17 cellular contexts compared by ENCODE assay signal in the genomic region with DNA sequence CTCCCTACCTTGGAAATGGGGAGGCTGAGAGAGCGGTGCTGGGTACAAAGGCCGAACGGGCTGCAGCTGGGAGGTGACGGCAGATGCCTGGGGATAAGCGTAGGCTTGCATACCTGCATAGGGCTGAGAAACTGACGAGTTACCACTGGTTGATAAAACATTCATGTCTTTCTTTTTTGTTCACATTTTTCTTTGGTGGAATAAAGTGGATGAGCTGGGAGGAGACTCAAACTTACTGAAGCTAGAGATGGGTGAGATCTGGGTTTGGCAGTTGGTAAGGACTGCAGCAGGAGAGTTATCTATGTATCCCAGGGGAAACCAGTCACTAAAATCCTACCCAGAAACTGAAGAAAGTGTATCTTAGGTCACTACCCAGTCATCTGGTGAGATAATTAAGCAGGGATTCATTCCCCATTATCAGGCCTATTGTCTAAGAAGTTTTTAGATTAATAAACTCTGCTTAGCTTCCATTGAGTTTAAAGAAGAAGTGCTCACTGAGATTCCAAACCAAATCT. TPM values are rescaled to one million over a fixed set of nuclear protein-coding genes. Genes with fewer than 3 reads are reported as not detected.
DNase-seq lines count a peak whose midpoint lies in the region; FAIRE-seq and TF ChIP-seq lines count a peak whose summit lies in the region.
"Had no signal": no experiment of that assay in that cellular context is flagged by ENCODE, and none has a peak within 500 bp of the region (broad histone marks: within the 10 kb centered on the region; RNA-seq: fewer than 3 reads in every experiment).

No MANE protein-coding gene starts in this region.

- H3K9me2 ChIP-seq in PC-9 (ENCODE audit: insufficient read depth): no peaks in the 10 kb centered on the region

- H3K36me3 Mint-ChIP-seq in progenitor cell of endocrine pancreas (ENCODE audit: insufficient read depth): peaks cover 19% of the 10 kb centered on the region

- intact Hi-C loops in PC-9 (cut with micrococcal nuclease; ENCODE audit: unreplicated experiment): no loop called here
- intact Hi-C loops in vagina (cut with DNase I): no loop called here

- H3K4me1 ChIP-seq in BLaER1 treated with 17β-estradiol and CSF1 and Interleukin-3, amounts not matched to agents 10 nM and 100 nM: peaks cover 0 to 75% (median 22%) of the 10 kb centered on the region in 10 experiments; a peak in 15 of 20 replicates
- peaks cover 16% of the 10 kb centered on the region for H3K4me1 ChIP-seq in PC-9 (replicated peaks; ENCODE audit: insufficient read depth)
- peaks cover 38 to 39% of the 10 kb centered on the region in 2 experiments for H3K4me1 ChIP-seq in neutrophil (ENCODE audit: control insufficient read depth in 1 of 2, insufficient read depth in 1 of 2, low read depth in 1 of 2, low read length in 1 of 2)
- H3K4me1 ChIP-seq in vagina: peaks cover 10% of the 10 kb centered on the region
- H3K4me1 ChIP-seq: BLaER1 had no signal

- FAIRE-seq in urothelium cell line (lab: Jason Lieb, UNC): no peak
- FAIRE-seq: A204.1, G401.6 had no signal

- H3K4me2 ChIP-seq in BLaER1 treated with 17β-estradiol and CSF1 and Interleukin-3, amounts not matched to agents 10 nM and 100 nM: peak overlapping the region in 4 of 11 experiments; percentile 82 to 98 (median 95); a peak in 7 of 22 replicates
- H3K4me2 ChIP-seq in PC-9: no peak overlapping the region
- H3K4me2 ChIP-seq: BLaER1 had no signal

- no peaks in the 10 kb centered on the region; a peak in 2 of 22 replicates for H4K20me1 ChIP-seq in BLaER1 treated with 17β-estradiol and CSF1 and Interleukin-3, amounts not matched to agents 10 nM and 100 nM
- H4K20me1 ChIP-seq in PC-9 (ENCODE audit: insufficient read depth): no peaks in the 10 kb centered on the region
- H4K20me1 ChIP-seq: BLaER1 had no signal

- POLR2A ChIA-PET in PC-9 (lab: Charles Lee; ENCODE audit: unreplicated experiment): no interaction called here

- no peaks in the 10 kb centered on the region for H3K27me3 ChIP-seq in BLaER1 treated with 17β-estradiol and CSF1 and Interleukin-3, amounts not matched to agents 10 nM and 100 nM
- H3K27me3 ChIP-seq in PC-9 (ENCODE audit: insufficient read depth, low read depth) (no peaks in the 10 kb centered on the region), neutrophil (no peaks in the 10 kb centered on the region), vagina (no peaks in the 10 kb centered on the region)
- H3K27me3 ChIP-seq: BLaER1 had no signal

- DNase-seq in PC-9 (no peak), epithelial cell of prostate (ENCODE audit: low read depth, low spot score) (no peak), urothelium cell line (ENCODE audit: low spot score) (no peak), vagina (ENCODE audit: extremely low spot score in 2 of 2) (no peak), progenitor cell of endocrine pancreas (ENCODE audit: low spot score, unreplicated experiment) (no peak)
- DNase-seq: DND-41, HCEC 1CT, NCI-H187 treated with DMSO at 0.1 percent for 48 hours, NCI-H446 treated with DMSO at 0.1 percent for 48 hours, NCI-H748 treated with DMSO at 0.1 percent for 48 hours, OCI-M1 had no signal

- H2AFZ ChIP-seq in PC-9: no peak overlapping the region

- no peaks in the 10 kb centered on the region for H3K9me3 Mint-ChIP-seq in progenitor cell of endocrine pancreas (ENCODE audit: low read depth)

- H3K4me3 Mint-ChIP-seq in progenitor cell of endocrine pancreas (ENCODE audit: low read depth): no peak overlapping the region

- H3K79me2 ChIP-seq in PC-9 (ENCODE audit: low read depth): no peaks in the 10 kb centered on the region

- H3F3A ChIP-seq in PC-9 (ENCODE audit: insufficient read depth, low read depth): peaks cover 14% of the 10 kb centered on the region

- peak overlapping the region in 5 of 11 experiments; percentile 1 to 90 (median 79); a peak in 5 of 22 replicates for H3K9ac ChIP-seq in BLaER1 treated with 17β-estradiol and CSF1 and Interleukin-3, amounts not matched to agents 10 nM and 100 nM
- H3K9ac ChIP-seq: BLaER1 had no signal

- H3K27ac Mint-ChIP-seq in progenitor cell of endocrine pancreas: no peak overlapping the region

- H3K27me3 Mint-ChIP-seq in progenitor cell of endocrine pancreas: no peaks in the 10 kb centered on the region

- no peak for TF ChIP-seq POLR2A in vagina (IDR thresholded peaks at IDR 0.05)

- CTCF ChIA-PET in PC-9 (lab: Charles Lee): interaction anchor here (0.5 kb wide), 1 partner anchor 35 kb away, joined by 3 read pairs; the partner anchor contains the start of gene SLC31A2

- peaks cover 80 to 95% (median 93%) of the 10 kb centered on the region in 11 experiments for H3K36me3 ChIP-seq in BLaER1 treated with 17β-estradiol and CSF1 and Interleukin-3, amounts not matched to agents 10 nM and 100 nM
- H3K36me3 ChIP-seq in PC-9 (ENCODE audit: low read depth) (peaks cover 45% of the 10 kb centered on the region), neutrophil (peaks cover 51% of the 10 kb centered on the region), vagina (peaks cover under 1 to 73% of the 10 kb centered on the region in 2 donors)

- H3K4me1 Mint-ChIP-seq in progenitor cell of endocrine pancreas (ENCODE audit: low read depth): no peaks in the 10 kb centered on the region

- peak overlapping the region in 3 of 10 experiments; percentile 56 to 70 (median 63); a peak in 6 of 20 replicates for H3K4me3 ChIP-seq in BLaER1 treated with 17β-estradiol and CSF1 and Interleukin-3, amounts not matched to agents 10 nM and 100 nM
- no peak overlapping the region for H3K4me3 ChIP-seq in PC-9
- H3K4me3 ChIP-seq in neutrophil (ENCODE audit: low read depth in 1 of 2, low read length in 1 of 2): no peak overlapping the region
- H3K4me3 ChIP-seq in vagina: no peak overlapping the region
- H3K4me3 ChIP-seq: BLaER1 had no signal

- TF ChIP-seq CTCF in PC-9 (conservative IDR thresholded peaks at IDR 0.05): no peak
- no peak for TF ChIP-seq CTCF in neutrophil (IDR thresholded peaks at IDR 0.05)
- no peak for TF ChIP-seq CTCF in vagina (IDR thresholded peaks at IDR 0.05)
- TF ChIP-seq CTCF in progenitor cell of endocrine pancreas (IDR thresholded peaks at IDR 0.05; ENCODE audit: unreplicated experiment): no peak

- H3K9me3 ChIP-seq in BLaER1 treated with 17β-estradiol and CSF1 and Interleukin-3, amounts not matched to agents 10 nM and 100 nM (replicated peaks in 1 of 11): no peaks in the 10 kb centered on the region
- no peaks in the 10 kb centered on the region for H3K9me3 ChIP-seq in PC-9 (ENCODE audit: insufficient read depth, low read depth)
- no peaks in the 10 kb centered on the region for H3K9me3 ChIP-seq in neutrophil
- H3K9me3 ChIP-seq in vagina: no peaks in the 10 kb centered on the region
- H3K9me3 ChIP-seq: BLaER1 had no signal

- peak overlapping the region in 8 of 11 experiments; percentile 59 to 97 (median 88); a peak in 15 of 22 replicates for H3K27ac ChIP-seq in BLaER1 treated with 17β-estradiol and CSF1 and Interleukin-3, amounts not matched to agents 10 nM and 100 nM
- 0 out of 2 replicates have a peak overlapping the region, but pooled peaks have one; percentile 18 for H3K27ac ChIP-seq in PC-9
- H3K27ac ChIP-seq in epithelial cell of prostate: peak overlapping the region; percentile 90
- H3K27ac ChIP-seq in neutrophil: peak overlapping the region; percentile 88
- no peak overlapping the region for H3K27ac ChIP-seq in vagina
- H3K27ac ChIP-seq: BLaER1, RWPE1 had no signal

- BruUV-seq in PC-9 (replicated peaks; lab: Mats Ljungman, UMichigan): no TSS peak

RNA-seq across cellular contexts. Expression of gene FKBP15, which starts 34.8 kb away (rescaled TPM):
- 23.3 and 33.5 TPM in 2 replicates for total RNA-seq in PC-9 (2021)
- 28.7 TPM for total RNA-seq in vagina
- 26.9 and 29.3 TPM in 2 replicates for total RNA-seq in progenitor cell of endocrine pancreas

RNA-seq across cellular contexts. Expression of gene SLC31A1, which starts 35.0 kb away (rescaled TPM):
- total RNA-seq in PC-9 (2021) (24.9 and 27.2 TPM in 2 replicates), vagina (9.3 TPM), progenitor cell of endocrine pancreas (28.2 and 28.5 TPM in 2 replicates)

RNA-seq across cellular contexts. Expression of gene SLC31A2, which starts 35.5 kb away (rescaled TPM):
- 15.1 and 16.5 TPM in 2 replicates for total RNA-seq in PC-9 (2021)
- total RNA-seq in vagina: 11.5 TPM
- 3.0 and 3.3 TPM in 2 replicates for total RNA-seq in progenitor cell of endocrine pancreas
